ENCODE assay signal across 19 cellular contexts in the genomic region with DNA sequence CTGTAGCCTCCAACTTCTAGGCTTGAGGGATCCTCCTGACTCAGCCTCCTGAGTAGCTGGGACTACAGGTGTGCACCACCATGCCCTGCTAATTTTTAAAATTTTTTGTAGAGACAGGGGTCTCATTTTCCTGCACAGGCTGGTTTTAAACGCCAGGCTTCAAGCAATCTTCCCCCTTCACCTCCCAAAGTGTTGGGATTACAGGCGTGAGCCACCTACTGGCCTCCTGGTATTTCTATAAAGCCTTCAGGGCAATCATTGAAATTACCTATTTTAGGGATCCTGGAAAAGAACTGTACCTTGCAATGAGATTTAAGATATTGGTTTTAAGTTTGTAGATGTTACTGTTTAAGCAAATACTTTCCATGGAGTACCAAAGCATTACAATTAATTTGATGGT. TPM values are rescaled to one million over a fixed set of nuclear protein-coding genes. Genes with fewer than 3 reads are reported as not detected.
DNase-seq lines count a peak whose midpoint lies in the region.
"Had no signal": no experiment of that assay in that cellular context is flagged by ENCODE, and none has a peak within 500 bp of the region (broad histone marks: within the 10 kb centered on the region; RNA-seq: fewer than 3 reads in every experiment).

No MANE protein-coding gene starts in this region.

- H3K18ac ChIP-seq in mesendoderm (ENCODE audit: low read length) = no peak overlapping the region

- no peaks in the 10 kb centered on the region for H3K79me2 ChIP-seq in mesendoderm (ENCODE audit: control insufficient read depth, insufficient read depth, low read length)

- no peak overlapping the region for H3K4me2 ChIP-seq in mesendoderm (ENCODE audit: low read length)

- H4K8ac ChIP-seq in mesendoderm (ENCODE audit: low read depth, low read length) = no peak overlapping the region

- no peak overlapping the region for H3K23ac ChIP-seq in mesendoderm (ENCODE audit: low read length)

- no peaks in the 10 kb centered on the region for H3K79me1 ChIP-seq in mesendoderm (ENCODE audit: low read length)

- no peak overlapping the region for H4K5ac ChIP-seq in mesendoderm (ENCODE audit: low read length)

- H3K36me3 ChIP-seq in mesendoderm (ENCODE audit: control insufficient read depth, insufficient read depth, low read length) = no peaks in the 10 kb centered on the region
- H3K36me3 ChIP-seq: transverse colon had no signal

- no peaks in the 10 kb centered on the region for H3K4me1 ChIP-seq in mesendoderm (ENCODE audit: control insufficient read depth, low read depth, low read length)
- H3K4me1 ChIP-seq: transverse colon had no signal

- no peak overlapping the region for H2AK5ac ChIP-seq in mesendoderm (ENCODE audit: low read length)

- H3K27ac ChIP-seq in mesendoderm (ENCODE audit: low read depth, low read length) = no peak overlapping the region
- H3K27ac ChIP-seq: transverse colon had no signal

- H3K9ac ChIP-seq in mesendoderm (ENCODE audit: low read length) = no peak overlapping the region

- no peaks in the 10 kb centered on the region for H3K27me3 ChIP-seq in mesendoderm (ENCODE audit: insufficient read depth, low read length, poor library complexity)
- H3K27me3 ChIP-seq: transverse colon had no signal

- no peak overlapping the region for H2BK120ac ChIP-seq in mesendoderm (ENCODE audit: low read depth, low read length)

- DNase-seq in DMS53 (lab: John Stamatoyannopoulos, UW) (peak; percentile 9), DMS53 treated with DMSO at 0.1 percent for 48 hours (lab: John Stamatoyannopoulos, UW; ENCODE audit: unreplicated experiment) (no peak), HT-29 (ENCODE audit: low spot score) (peak; percentile 33), dermis blood vessel endothelial cell (peak; percentile 25), mesendoderm (peak; percentile 38), NCI-H526 (lab: John Stamatoyannopoulos, UW) (no peak), middle frontal gyrus (ENCODE audit: extremely low spot score, low spot score) (no peak)
- no peak for DNase-seq in activated CD8-positive, alpha-beta memory T cell treated with anti-CD3 and anti-CD28 coated beads, Interleukin-2, amount 50 U/mL, for 4 hours
- DNase-seq: 8988T; activated effector memory CD4-positive, alpha-beta T cell treated with anti-CD3 and anti-CD28 coated beads, Interleukin-2, amount 50 U/mL, for 16 hours; amygdala; CD4-positive, CD25-positive, alpha-beta regulatory T cell; GOT3; immature natural killer cell; NCI-H1694 treated with DMSO at 0.1 percent for 48 hours; NCI-H774; nephron progenitor cell; stimulated activated naive CD4-positive, alpha-beta T cell treated with Interleukin-2 at 50 U/mL for 16 hours; transverse colon had no signal

- no peak overlapping the region for H2BK5ac ChIP-seq in mesendoderm (ENCODE audit: low read length)

- no peak overlapping the region for H3K4ac ChIP-seq in mesendoderm (ENCODE audit: low read depth, low read length)

- no peak overlapping the region for H2BK15ac ChIP-seq in mesendoderm (replicated peaks; ENCODE audit: low read depth)

- no peak overlapping the region for H3K4me3 ChIP-seq in mesendoderm (ENCODE audit: low read length)
- H3K4me3 ChIP-seq: transverse colon had no signal

- no CpG with 5 or more reads among the region's 2 CpGs for WGBS in mesendoderm (ENCODE audit: extremely low coverage, insufficient coverage, low lambda C conversion rate)

- H3K56ac ChIP-seq in mesendoderm (ENCODE audit: low read length) = no peak overlapping the region

RNA-seq across cellular contexts. Expression of a gene that starts 13.5 kb away (rescaled TPM):
- total RNA-seq in HT-29 (2014; rRNA removed; shearing (Covaris generic)) = 19.6 and 30.3 TPM in 2 replicates
- total RNA-seq in dermis blood vessel endothelial cell = 530 and 538 TPM in 2 replicates
- polyA plus RNA-seq in mesendoderm (2013, experiment 1 of 2) = 92.9 TPM
- polyA plus RNA-seq in mesendoderm (2013, experiment 2 of 2) = 94.0 TPM

Comparison
In these comparisons a context has a peak if more than half of its experiments do, and no peak if none do; other contexts are left out.
1. DNase-seq: peak in DMS53 (single experiment), HT-29 (single experiment), dermis blood vessel endothelial cell (single experiment) and mesendoderm (single experiment); none in DMS53 treated with DMSO at 0.1 percent for 48 hours (single experiment), activated CD8-positive, alpha-beta memory T cell treated with anti-CD3 and anti-CD28 coated beads, Interleukin-2, amount 50 U/mL, for 4 hours (single experiment), NCI-H526 (0 of 2) and middle frontal gyrus (single experiment).
2. RNA of a gene that starts 13.5 kb away (total RNA-seq): 530 to 538 TPM in dermis blood vessel endothelial cell; 19.6 to 30.3 TPM in HT-29; every median in the first group is over 10 times any median in the second.